8 cellular contexts compared by ENCODE assay signal in the genomic region with DNA sequence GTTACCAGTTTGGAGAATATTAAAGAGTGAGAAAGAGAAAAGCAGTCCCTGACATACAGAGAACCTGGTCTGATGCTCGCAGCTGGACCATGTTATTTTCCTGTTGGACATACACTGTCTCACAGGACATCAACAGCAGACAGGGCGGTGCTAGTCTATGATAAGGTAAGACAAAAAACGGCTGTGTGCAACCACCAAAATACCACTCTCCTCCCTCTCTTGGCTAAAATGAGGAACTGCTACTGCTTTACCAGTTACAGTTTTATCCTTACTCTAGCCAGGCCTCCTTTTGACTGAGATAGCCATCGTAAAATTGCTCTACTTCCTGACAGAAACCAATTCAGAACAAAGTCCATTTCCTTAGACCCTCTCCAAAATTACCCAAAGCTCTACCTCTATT. TPM values are rescaled to one million over a fixed set of nuclear protein-coding genes. Genes with fewer than 3 reads are reported as not detected.
DNase-seq lines count a peak whose midpoint lies in the region; ATAC-seq and TF ChIP-seq lines count a peak whose summit lies in the region.

No MANE protein-coding gene starts in this region.

- TF ChIP-seq CTCF in AG04450 (IDR thresholded peaks at IDR 0.05; ENCODE audit: low read depth, low read length) (0 out of 2 replicates have a peak, but pooled peaks have one; percentile 16), right lobe of liver (IDR thresholded peaks at IDR 0.05) (peak in 1 of 4 donors; percentile 8), tibial nerve (IDR thresholded peaks at IDR 0.05) (peak in 1 of 5 experiments; percentile 12)

- ATAC-seq in GM18909 (IDR thresholded peaks at IDR 0.05; ENCODE audit: poor library complexity, unreplicated experiment) (peak; percentile 99), HG03060 (IDR thresholded peaks at IDR 0.05; ENCODE audit: low read depth, unreplicated experiment) (peak; percentile 94), right lobe of liver (peak in 3 of 4 donors; percentile 21 to 29 (median 29)), sciatic nerve (no peak)

- no peak for TF ChIP-seq EP300 in tibial nerve (IDR thresholded peaks at IDR 0.05)

- DNase-seq in AG04450 (ENCODE audit: low read depth, low spot score) = no peak
- DNase-seq in RPMI8226 = peak; percentile 13
- DNase-seq in right lobe of liver = no peak
- no peak for DNase-seq in sciatic nerve (ENCODE audit: low spot score)
- DNase-seq in HAP-1 (ENCODE audit: low spot score in 2 of 2) = no peak
- no peak for DNase-seq in tibial nerve (ENCODE audit: low spot score in 2 of 2)

- intact Hi-C loops in right lobe of liver (cut with DNase I) (no loop called here), sciatic nerve (cut with DNase I) (no loop called here)

- H3K9me3 ChIP-seq in AG04450 (ENCODE audit: control insufficient read depth, insufficient read depth, low read length) = no peaks in the 10 kb centered on the region
- no peaks in the 10 kb centered on the region for H3K9me3 ChIP-seq in right lobe of liver
- no peaks in the 10 kb centered on the region for H3K9me3 ChIP-seq in HAP-1
- H3K9me3 ChIP-seq in tibial nerve = no peaks in the 10 kb centered on the region

- no peak overlapping the region for H3K27ac ChIP-seq in AG04450 (ENCODE audit: low read depth, low read length)
- no peak overlapping the region for H3K27ac ChIP-seq in right lobe of liver
- no peak overlapping the region for H3K27ac ChIP-seq in tibial nerve

- CTCF ChIA-PET in AG04450 (lab: Charles Lee) = no interaction called here

- in situ Hi-C loops in HAP-1 (cut with MboI; ENCODE audit: low sequenced_read_pairs) = no loop called here

- no peak for TF ChIP-seq POLR2A in right lobe of liver (IDR thresholded peaks at IDR 0.05)
- no peak for TF ChIP-seq POLR2A in tibial nerve (IDR thresholded peaks at IDR 0.05)

- 23% methylated on average over 4 of the region's 4 CpGs for WGBS in right lobe of liver (ENCODE audit: insufficient coverage, low coverage, low lambda C conversion rate, missing lambda C conversion rate)
- WGBS in tibial nerve, 2 donors = 74 to 80% methylated on average over 4 of the region's 4 CpGs

- H3K4me3 ChIP-seq in AG04450 (ENCODE audit: low read depth, low read length) (no peak overlapping the region), right lobe of liver (no peak overlapping the region), HAP-1 (no peak overlapping the region), tibial nerve (no peak overlapping the region)

- peaks cover 0 to 17% (median 3%) of the 10 kb centered on the region in 4 donors for H3K4me1 ChIP-seq in right lobe of liver
- H3K4me1 ChIP-seq in HAP-1 = no peaks in the 10 kb centered on the region
- no peaks in the 10 kb centered on the region for H3K4me1 ChIP-seq in tibial nerve

- H3K36me3 ChIP-seq in right lobe of liver = no peaks in the 10 kb centered on the region
- no peaks in the 10 kb centered on the region for H3K36me3 ChIP-seq in HAP-1 (replicated peaks)
- no peaks in the 10 kb centered on the region for H3K36me3 ChIP-seq in tibial nerve

- H3K27me3 ChIP-seq in AG04450 (ENCODE audit: control insufficient read depth, insufficient read depth, low read length) (peaks cover 2% of the 10 kb centered on the region), right lobe of liver (no peaks in the 10 kb centered on the region), HAP-1 (ENCODE audit: low read depth) (no peaks in the 10 kb centered on the region), tibial nerve (no peaks in the 10 kb centered on the region)

- POLR2A ChIA-PET in AG04450 (lab: Yijun Ruan, JAX) = no interaction called here

RNA-seq across cellular contexts. Expression of gene ERGIC2, which starts 47.0 kb away (rescaled TPM):
- polyA plus RNA-seq in AG04450 (2011; rRNA removed) = 42.8 and 62.5 TPM in 2 replicates
- 17.1 and 33.1 TPM in 2 replicates for polyA minus RNA-seq in AG04450 (2011; rRNA and poly(A)+ RNA removed)
- 10 to 100 TPM; 27.8 to 54.1 (median 38.6) TPM for total RNA-seq in right lobe of liver
- 83.9 TPM for total RNA-seq in sciatic nerve
- 10 to 100 TPM; 20.7 to 41.1 (median 28.7) TPM for total RNA-seq in tibial nerve
